8 cellular contexts compared by ENCODE assay signal in the genomic region with DNA sequence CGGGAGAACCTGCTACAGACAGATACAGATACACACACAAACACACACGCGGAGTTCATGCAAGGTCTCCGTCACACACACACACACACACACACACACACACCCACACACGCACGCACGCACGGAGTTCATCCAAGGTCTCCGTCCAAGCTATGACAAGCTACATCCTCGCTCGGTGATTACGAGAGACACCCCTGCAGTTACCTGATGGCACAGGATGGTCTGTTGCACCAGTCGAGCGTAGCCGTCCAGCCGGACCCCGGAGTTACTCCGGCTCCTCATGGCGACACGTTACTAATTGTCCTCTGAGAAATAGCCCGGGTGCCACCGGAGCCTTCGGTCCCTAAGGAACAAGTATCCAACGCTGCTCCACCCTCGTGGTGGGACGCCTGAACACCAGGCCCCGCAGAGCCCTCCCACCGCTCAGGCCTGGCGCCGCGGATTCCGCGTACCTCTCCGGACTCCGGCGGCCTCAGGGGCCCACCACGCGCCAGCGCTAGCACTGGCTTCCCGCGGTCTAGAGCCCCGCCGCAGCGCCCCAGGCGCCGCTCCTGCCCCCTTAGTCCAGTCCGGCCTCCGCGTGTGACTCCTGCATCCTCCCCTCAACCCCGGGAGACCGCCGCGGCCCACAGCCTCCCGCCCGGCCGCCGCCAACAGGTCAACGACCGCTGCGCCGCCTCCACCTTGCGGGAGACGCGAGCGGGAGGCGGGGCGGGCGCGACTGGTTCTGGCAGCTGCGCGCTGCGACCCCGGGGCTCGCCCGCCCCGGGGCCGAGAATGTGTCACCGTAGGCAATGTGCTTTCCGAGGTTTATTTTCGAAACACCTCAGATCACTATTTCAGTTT. TPM values are rescaled to one million over a fixed set of nuclear protein-coding genes. Genes with fewer than 3 reads are reported as not detected.
DNase-seq lines count a peak whose midpoint lies in the region; ATAC-seq and TF ChIP-seq lines count a peak whose summit lies in the region.
"Not testable (repeated sequence)": the region's sequence is repeated elsewhere in the genome, so short reads cannot be mapped to it uniquely, and the experiment has no call there.

A gene (minus strand): TSS at position 708 of the 846 bp plus-strand sequence. CDS start 426 bp downstream, at position 282.

- WGBS in mesodermal cell (ENCODE audit: insufficient coverage in 2 of 2), 2 experiments, result 0 to 22% methylated on average over 10 to 17 of the region's 80 CpGs

- not testable (repeated sequence) for TF ChIP-seq POLR2A in NB4 (IDR thresholded peaks at IDR 0.05; ENCODE audit: extremely low read depth, insufficient read length)

- DNase-seq in Ammon's horn (ENCODE audit: low spot score), result peak; percentile 4
- peak; percentile 64 for DNase-seq in NB4 (ENCODE audit: low read depth)
- DNase-seq in SW 1271 (lab: John Stamatoyannopoulos, UW), result peak; percentile 1 to 7
- peak; percentile 64 for DNase-seq in activated naive CD4-positive, alpha-beta T cell treated with anti-CD3 and anti-CD28 coated beads, Interleukin-2, amount 50 U/mL, for 16 hours
- DNase-seq in fibroblast of mammary gland (ENCODE audit: low read depth), result peak; percentile 72
- DNase-seq in stimulated activated CD4-positive, alpha-beta T cell treated with anti-CD3 and anti-CD28 coated beads, Interleukin-2, amount 100 ng/mL, for 4 hours (ENCODE audit: low read depth), result peak; percentile 13

- not testable (repeated sequence) for H3K4me1 ChIP-seq in mesodermal cell (ENCODE audit: control insufficient read depth, insufficient read depth, low read length, poor library complexity, severe bottlenecking)

- H3K36me3 ChIP-seq in mesodermal cell (ENCODE audit: control insufficient read depth, insufficient read depth, low read length), result not testable (repeated sequence)

- ATAC-seq in GM19463 (IDR thresholded peaks at IDR 0.05; ENCODE audit: unreplicated experiment), result peak; percentile 44

- peak within 1 kb of the TSS; percentile 10 for H3K27ac ChIP-seq in mesodermal cell (ENCODE audit: low read depth, low read length, severe bottlenecking)

- H3K4me3 ChIP-seq in NB4 (ENCODE audit: low read depth, low read length), result peak within 1 kb of the TSS; percentile 58
- peak within 1 kb of the TSS; percentile 51 for H3K4me3 ChIP-seq in fibroblast of mammary gland (ENCODE audit: control insufficient read depth, low read depth, low read length)
- peak within 1 kb of the TSS; percentile 34 for H3K4me3 ChIP-seq in mesodermal cell (ENCODE audit: extremely low read depth, insufficient read depth, low read length, poor library complexity, severe bottlenecking)

- not testable (repeated sequence) for TF ChIP-seq CTCF in NB4 (IDR thresholded peaks at IDR 0.05; ENCODE audit: low read depth, low read length); fibroblast of mammary gland (conservative IDR thresholded peaks at IDR 0.05; ENCODE audit: control insufficient read depth, insufficient read depth, low read depth, low read length)

- H3K9me3 ChIP-seq in mesodermal cell (ENCODE audit: control insufficient read depth, low read length), result not testable (repeated sequence)

RNA-seq across cellular contexts. Expression of the gene that starts here (rescaled TPM):
- 3.7 TPM for polyA plus RNA-seq in mesodermal cell (2013, experiment 1 of 2)
- polyA plus RNA-seq in mesodermal cell (2013, experiment 2 of 2), result 4.1 TPM

Comparison
In these comparisons a context has a peak if more than half of its experiments do, and no peak if none do; other contexts are left out.
1. Peak in every context shown above with its lines: DNase-seq, ATAC-seq, H3K4me3 ChIP-seq and H3K27ac ChIP-seq.
2. DNase-seq: peak in every context shown above with its lines; median percentile 72 in fibroblast of mammary gland; 64 in NB4; 64 in activated naive CD4-positive, alpha-beta T cell treated with anti-CD3 and anti-CD28 coated beads, Interleukin-2, amount 50 U/mL, for 16 hours; 13 in stimulated activated CD4-positive, alpha-beta T cell treated with anti-CD3 and anti-CD28 coated beads, Interleukin-2, amount 100 ng/mL, for 4 hours; 4 in Ammon's horn; 4 in SW 1271.